1 cellular context compared by ENCODE assay signal in the genomic region with DNA sequence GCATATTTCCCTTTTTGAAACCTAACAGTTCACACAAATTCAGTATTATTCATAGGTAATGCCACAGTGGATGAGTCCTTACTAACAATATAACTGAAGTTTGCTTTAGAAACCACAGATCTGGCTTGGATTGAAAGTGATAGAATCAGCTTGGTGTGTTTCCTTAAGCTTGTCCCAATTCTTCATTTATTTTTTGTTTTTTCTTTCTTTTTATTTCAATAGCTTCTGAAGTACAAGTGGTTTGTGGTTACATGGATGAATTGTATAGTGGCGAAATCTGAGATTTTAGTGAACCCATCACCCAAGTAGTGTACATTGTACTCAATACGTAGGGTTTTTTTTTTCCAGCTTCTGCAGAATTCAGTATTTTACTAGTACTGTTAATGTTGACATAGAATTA.
TF ChIP-seq lines count a peak whose summit lies in the region.

No MANE protein-coding gene starts in this region.

TF ChIP-seq in GM12878, 131 proteins besides CTCF, POLR2A, EP300 and RAD21 (continued from another document):
- TF ChIP-seq ETV6 (conservative IDR thresholded peaks at IDR 0.05 in 1 of 2, IDR thresholded peaks at IDR 0.05 in 1 of 2; ENCODE audit: borderline replicate concordance in 1 of 2, low read depth in 1 of 2) (no peak), CBX3 (IDR thresholded peaks at IDR 0.05; ENCODE audit: borderline replicate concordance, low read depth) (no peak), CBFB (IDR thresholded peaks at IDR 0.05; ENCODE audit: low read depth) (no peak), CEBPZ (IDR thresholded peaks at IDR 0.05; ENCODE audit: low read depth, low read length) (no peak), TCF7 (IDR thresholded peaks at IDR 0.05; ENCODE audit: borderline replicate concordance) (no peak), ZZZ3 (IDR thresholded peaks at IDR 0.05; ENCODE audit: control insufficient read depth, insufficient read length, low read depth) (no peak), ZBTB40 (IDR thresholded peaks at IDR 0.05; ENCODE audit: borderline replicate concordance) (no peak), SRF (IDR thresholded peaks at IDR 0.05; ENCODE audit: low read depth in 2 of 2, low read length in 2 of 2) (no peak), NFXL1 (IDR thresholded peaks at IDR 0.05; ENCODE audit: borderline replicate concordance) (no peak), CBX5 (IDR thresholded peaks at IDR 0.05; ENCODE audit: low read depth) (no peak), DPF2 (IDR thresholded peaks at IDR 0.05) (no peak), PRDM15 (CRISPR knock-in tag; IDR thresholded peaks at IDR 0.05) (no peak), SMC3 (IDR thresholded peaks at IDR 0.05; ENCODE audit: borderline replicate concordance, low read length) (no peak)
- TF ChIP-seq, protein P1, sequence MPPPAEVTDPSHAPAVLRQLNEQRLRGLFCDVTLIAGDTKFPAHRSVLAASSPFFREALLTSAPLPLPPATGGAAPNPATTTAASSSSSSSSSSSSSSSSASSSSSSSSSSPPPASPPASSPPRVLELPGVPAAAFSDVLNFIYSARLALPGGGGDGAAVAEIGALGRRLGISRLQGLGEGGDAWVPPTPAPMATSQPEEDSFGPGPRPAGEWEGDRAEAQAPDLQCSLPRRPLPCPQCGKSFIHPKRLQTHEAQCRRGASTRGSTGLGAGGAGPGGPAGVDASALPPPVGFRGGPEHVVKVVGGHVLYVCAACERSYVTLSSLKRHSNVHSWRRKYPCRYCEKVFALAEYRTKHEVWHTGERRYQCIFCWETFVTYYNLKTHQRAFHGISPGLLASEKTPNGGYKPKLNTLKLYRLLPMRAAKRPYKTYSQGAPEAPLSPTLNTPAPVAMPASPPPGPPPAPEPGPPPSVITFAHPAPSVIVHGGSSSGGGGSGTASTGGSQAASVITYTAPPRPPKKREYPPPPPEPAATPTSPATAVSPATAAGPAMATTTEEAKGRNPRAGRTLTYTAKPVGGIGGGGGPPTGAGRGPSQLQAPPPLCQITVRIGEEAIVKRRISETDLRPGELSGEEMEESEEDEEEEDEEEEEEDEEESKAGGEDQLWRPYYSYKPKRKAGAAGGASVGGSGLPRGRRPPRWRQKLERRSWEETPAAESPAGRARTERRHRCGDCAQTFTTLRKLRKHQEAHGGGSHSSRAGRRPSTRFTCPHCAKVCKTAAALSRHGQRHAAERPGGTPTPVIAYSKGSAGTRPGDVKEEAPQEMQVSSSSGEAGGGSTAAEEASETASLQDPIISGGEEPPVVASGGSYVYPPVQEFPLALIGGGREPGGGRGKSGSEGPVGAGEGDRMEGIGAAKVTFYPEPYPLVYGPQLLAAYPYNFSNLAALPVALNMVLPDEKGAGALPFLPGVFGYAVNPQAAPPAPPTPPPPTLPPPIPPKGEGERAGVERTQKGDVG (CRISPR knock-in tag; IDR thresholded peaks at IDR 0.05), result no peak
